9 cellular contexts compared by ENCODE assay signal in genomic region chr1:174989540-174990181, GRCh38. TPM values are rescaled to one million over a fixed set of nuclear protein-coding genes. Genes with fewer than 3 reads are reported as not detected.
DNase-seq lines count a peak whose midpoint lies in the region; ATAC-seq and TF ChIP-seq lines count a peak whose summit lies in the region.
"Had no signal": no experiment of that assay in that cellular context is flagged by ENCODE, and none has a peak within 500 bp of the region (broad histone marks: within the 10 kb centered on the region; RNA-seq: fewer than 3 reads in every experiment).

No MANE protein-coding gene starts in this region.

- TF ChIP-seq POLR2A in esophagus squamous epithelium (IDR thresholded peaks at IDR 0.05) = no peak

- TF ChIP-seq CTCF in esophagus squamous epithelium (IDR thresholded peaks at IDR 0.05) (no peak), psoas muscle (IDR thresholded peaks at IDR 0.05) (no peak)

- H3K27me3 Mint-ChIP-seq in CD8-positive, alpha-beta memory T cell = no peaks in the 10 kb centered on the region

- H3K4me1 Mint-ChIP-seq in CD8-positive, alpha-beta memory T cell = peaks cover 35 to 54% (median 53%) of the 10 kb centered on the region in 3 donors

- intact Hi-C loops in esophagus squamous epithelium (cut with DNase I) = loop anchor here (10.0 kb wide), 2 partner anchors 105 to 215 kb away; no protein-coding TSS in a partner anchor
- intact Hi-C loops in psoas muscle (cut with DNase I) = loop anchor here (10.0 kb wide), 2 partner anchors 225 to 725 kb away; no protein-coding TSS in a partner anchor

- no peak overlapping the region for H3K27ac ChIP-seq in CD8-positive, alpha-beta memory T cell (ENCODE audit: low read depth, low read length)
- H3K27ac ChIP-seq in esophagus squamous epithelium (peak overlapping the region; percentile 65 to 83 (median 81)), psoas muscle (peak overlapping the region; percentile 72)

- no peaks in the 10 kb centered on the region for H3K27me3 ChIP-seq in CD8-positive, alpha-beta memory T cell (ENCODE audit: insufficient read depth, low read length, poor library complexity, severe bottlenecking)
- H3K27me3 ChIP-seq in esophagus squamous epithelium (no peaks in the 10 kb centered on the region), psoas muscle (ENCODE audit: insufficient read depth in 3 of 3, low read length in 2 of 3) (no peaks in the 10 kb centered on the region)

- H3K4me3 Mint-ChIP-seq in CD8-positive, alpha-beta memory T cell = peak overlapping the region; percentile 68 to 87 (median 83)

- H3K36me3 Mint-ChIP-seq in CD8-positive, alpha-beta memory T cell = peaks cover 9 to 67% (median 25%) of the 10 kb centered on the region in 3 donors

- CTCF ChIA-PET in CD8-positive, alpha-beta memory T cell (lab: Charles Lee) = interaction anchor here (1.1 to 1.9 kb wide), 4 partner anchors 9 to 136 kb away, joined by 3 to 5 read pairs (median 4); partner anchors contain the start of genes CACYBP and MRPS14

- peaks cover 0 to 1% (median 0%) of the 10 kb centered on the region in 5 donors for H3K9me3 Mint-ChIP-seq in CD8-positive, alpha-beta memory T cell

- no peaks in the 10 kb centered on the region for H3K36me3 ChIP-seq in CD8-positive, alpha-beta memory T cell (ENCODE audit: insufficient read depth, low read length)
- H3K36me3 ChIP-seq in esophagus squamous epithelium = peaks cover 0 to 55% (median 0%) of the 10 kb centered on the region in 3 donors
- no peaks in the 10 kb centered on the region for H3K36me3 ChIP-seq in psoas muscle (ENCODE audit: insufficient read depth in 1 of 2, low read depth in 1 of 2)

- 82 to 86% methylated on average over 5 of the region's 5 CpGs for WGBS in esophagus squamous epithelium, 2 donors
- 49 to 64% (median 60%) methylated on average over 5 of the region's 5 CpGs for WGBS in psoas muscle, 3 donors

- H3K9me3 ChIP-seq in CD8-positive, alpha-beta memory T cell (ENCODE audit: low read length) = no peaks in the 10 kb centered on the region
- no peaks in the 10 kb centered on the region for H3K9me3 ChIP-seq in esophagus squamous epithelium
- H3K9me3 ChIP-seq in psoas muscle = no peaks in the 10 kb centered on the region

- POLR2A ChIA-PET in CD8-positive, alpha-beta memory T cell (lab: Charles Lee) = interaction anchor here (1.1 to 1.7 kb wide), 3 partner anchors 10 to 26 kb away, joined by 3 to 8 read pairs (median 4); partner anchors contain the start of gene CACYBP

- DNase-seq in CD8-positive, alpha-beta memory T cell = no peak
- peak; percentile 18 for DNase-seq in RPMI7951 (ENCODE audit: low read depth)
- no peak for DNase-seq in esophagus squamous epithelium (lab: John Stamatoyannopoulos, UW)
- DNase-seq in psoas muscle = peak; percentile 31 to 68
- DNase-seq in stimulated activated CD4-positive, alpha-beta T cell treated with anti-CD3 and anti-CD28 coated beads, Interleukin-2, amount 100 ng/mL, for 48 hours = no peak
- DNase-seq in SHP77 treated with DMSO at 0.1 percent for 48 hours (lab: John Stamatoyannopoulos, UW) = no peak
- DNase-seq in NCI-H1417 treated with DMSO at 0.1 percent for 48 hours (lab: John Stamatoyannopoulos, UW) = no peak
- DNase-seq in SKM-1 treated with dmso at 0.1 percent for 144 hours (lab: John Stamatoyannopoulos, UW; ENCODE audit: unreplicated experiment) = no peak
- DNase-seq: NCI-H1105 treated with DMSO at 0.1 percent for 48 hours had no signal

- H3K27ac Mint-ChIP-seq in CD8-positive, alpha-beta memory T cell = peak overlapping the region; percentile 83 to 97 (median 96)

- H3K4me1 ChIP-seq in CD8-positive, alpha-beta memory T cell (ENCODE audit: insufficient read depth, low read length) = peaks cover 14% of the 10 kb centered on the region
- H3K4me1 ChIP-seq in esophagus squamous epithelium (peaks cover 0 to 13% (median 0%) of the 10 kb centered on the region in 3 donors), psoas muscle (peaks cover 4% of the 10 kb centered on the region)

- peak in 2 of 4 donors; percentile 62 to 77 for ATAC-seq in psoas muscle

- no peak overlapping the region for H3K4me3 ChIP-seq in CD8-positive, alpha-beta memory T cell (ENCODE audit: low read length)
- peak overlapping the region in 1 of 4 donors; percentile 68 for H3K4me3 ChIP-seq in esophagus squamous epithelium
- H3K4me3 ChIP-seq in psoas muscle = peak overlapping the region; percentile 73

RNA-seq across cellular contexts. Expression of gene CACYBP, which starts 10.1 kb away (rescaled TPM):
- 100 to 1,000 TPM; 345 to 372 TPM for total RNA-seq in CD8-positive, alpha-beta memory T cell
- polyA plus RNA-seq in CD8-positive, alpha-beta memory T cell = 166 TPM
- total RNA-seq in RPMI7951 (2014; rRNA removed; shearing (Covaris generic)) = 258 and 530 TPM in 2 replicates
- total RNA-seq in esophagus squamous epithelium (10 to 100 TPM; 66.9 to 92.5 (median 82.1) TPM), psoas muscle (100 to 1,000 TPM in 1 of 4 donors, 10 to 100 TPM in 3; 69.4 to 113 (median 77.2) TPM)
- polyA plus RNA-seq in psoas muscle = 100 to 1,000 TPM in 2 of 3 donors, 10 to 100 TPM in 1; 94.3 to 260 (median 156) TPM

RNA-seq across cellular contexts. Expression of gene MRPS14, which starts 33.6 kb away (rescaled TPM):
- 10 to 100 TPM; 41.0 to 41.4 TPM for total RNA-seq in CD8-positive, alpha-beta memory T cell
- polyA plus RNA-seq in CD8-positive, alpha-beta memory T cell = 49.4 TPM
- 27.8 and 43.1 TPM in 2 replicates for total RNA-seq in RPMI7951 (2014; rRNA removed; shearing (Covaris generic))
- total RNA-seq in esophagus squamous epithelium (10 to 100 TPM in 3 of 4 donors, 1 to 10 TPM in 1; 8.6 to 18.1 (median 15.4) TPM), psoas muscle (10 to 100 TPM; 21.6 to 27.4 (median 24.3) TPM)
- polyA plus RNA-seq in psoas muscle = 10 to 100 TPM; 21.8 to 40.7 (median 29.6) TPM

Comparison
In these comparisons a context has a peak if more than half of its experiments do, and no peak if none do; other contexts are left out.
1. DNase-seq: peak in RPMI7951 (single experiment) and psoas muscle (2 of 2); none in CD8-positive, alpha-beta memory T cell (0 of 5), esophagus squamous epithelium (single experiment), stimulated activated CD4-positive, alpha-beta T cell treated with anti-CD3 and anti-CD28 coated beads, Interleukin-2, amount 100 ng/mL, for 48 hours (0 of 2), SHP77 treated with DMSO at 0.1 percent for 48 hours (single experiment), NCI-H1417 treated with DMSO at 0.1 percent for 48 hours (single experiment) and SKM-1 treated with dmso at 0.1 percent for 144 hours (single experiment).